ENCODE assay signal across 22 cellular contexts in genomic region chr12:107025691-107026090, GRCh38. TPM values are rescaled to one million over a fixed set of nuclear protein-coding genes. Genes with fewer than 3 reads are reported as not detected.
DNase-seq lines count a peak whose midpoint lies in the region; ATAC-seq and TF ChIP-seq lines count a peak whose summit lies in the region.
"Had no signal": no experiment of that assay in that cellular context is flagged by ENCODE, and none has a peak within 500 bp of the region (broad histone marks: within the 10 kb centered on the region; RNA-seq: fewer than 3 reads in every experiment).

No MANE protein-coding gene starts in this region.

- H4K20me1 ChIP-seq in PC-3 (ENCODE audit: low read length), result no peaks in the 10 kb centered on the region; the same call in 1 of the 2 replicates

- H3K27ac ChIP-seq in CD4-positive, alpha-beta memory T cell (ENCODE audit: low read depth, low read length), result peak overlapping the region; percentile 40
- H3K27ac ChIP-seq in PC-3 (ENCODE audit: low read length) (no peak overlapping the region), trophoblast cell (ENCODE audit: low read depth, low read length) (no peak overlapping the region)

- H2BK5ac ChIP-seq in trophoblast cell (ENCODE audit: low read depth, low read length, poor library complexity), result no peak overlapping the region

- no peak overlapping the region for H3K18ac ChIP-seq in trophoblast cell (ENCODE audit: low read length)

- H3K9me3 Mint-ChIP-seq in CD4-positive, alpha-beta memory T cell, result no peaks in the 10 kb centered on the region
- H3K9me3 Mint-ChIP-seq in effector memory CD8-positive, alpha-beta T cell, result no peaks in the 10 kb centered on the region
- no peaks in the 10 kb centered on the region for H3K9me3 Mint-ChIP-seq in activated T-helper 1 cell treated with anti-CD3 and anti-CD28 coated beads, Interleukin-12 subunit alpha, Interleukin-12 subunit beta, Interleukin-2, Interleukin-4 antibody, amounts not matched to agents 30 ng/mL and 10 ng/mL and 1 ng/mL, durations not matched to agents 14 hours and 24 hours and 36 hours
- H3K9me3 Mint-ChIP-seq: activated naive CD8-positive, alpha-beta T cell treated with anti-CD3 and anti-CD28 coated beads, Interleukin-2, amount 10 ng/mL, durations not matched to agents 7 days and 5 days had no signal

- H3K9me3 ChIP-seq in CD4-positive, alpha-beta memory T cell (ENCODE audit: control insufficient read depth in 1 of 2, low read length in 2 of 2), result no peaks in the 10 kb centered on the region
- H3K9me3 ChIP-seq in PC-3 (ENCODE audit: low read length) (no peaks in the 10 kb centered on the region), trophoblast cell (ENCODE audit: insufficient read depth, low read depth, low read length) (no peaks in the 10 kb centered on the region)
- H3K9me3 ChIP-seq: BE2C had no signal

- ATAC-seq in PC-3, result no peak
- ATAC-seq in effector memory CD8-positive, alpha-beta T cell (replicated peaks), result no peak
- no peak for ATAC-seq in GM19328 (IDR thresholded peaks at IDR 0.05; ENCODE audit: unreplicated experiment)
- no peak for ATAC-seq in HG03520 (IDR thresholded peaks at IDR 0.05; ENCODE audit: unreplicated experiment)

- H3K4me3 Mint-ChIP-seq in CD4-positive, alpha-beta memory T cell, result no peak overlapping the region
- no peak overlapping the region for H3K4me3 Mint-ChIP-seq in effector memory CD8-positive, alpha-beta T cell
- H3K4me3 Mint-ChIP-seq in activated T-helper 1 cell treated with anti-CD3 and anti-CD28 coated beads, Interleukin-12 subunit alpha, Interleukin-12 subunit beta, Interleukin-2, Interleukin-4 antibody, amounts not matched to agents 30 ng/mL and 10 ng/mL and 1 ng/mL, durations not matched to agents 14 hours and 24 hours and 36 hours, result no peak overlapping the region
- H3K4me3 Mint-ChIP-seq: activated B cell treated with CpG ODN at 0.5 μM for 24 hours; activated naive CD8-positive, alpha-beta T cell treated with anti-CD3 and anti-CD28 coated beads, Interleukin-2, amount 10 ng/mL, durations not matched to agents 7 days and 5 days had no signal

- H3K4me3 ChIP-seq in CD4-positive, alpha-beta memory T cell (ENCODE audit: low read length in 2 of 2), result no peak overlapping the region
- H3K4me3 ChIP-seq in PC-3 (ENCODE audit: low read length) (no peak overlapping the region), trophoblast cell (ENCODE audit: low read depth, low read length) (no peak overlapping the region)

- H3K27me3 ChIP-seq in CD4-positive, alpha-beta memory T cell (ENCODE audit: insufficient read depth, low read length), result no peaks in the 10 kb centered on the region
- H3K27me3 ChIP-seq in PC-3 (ENCODE audit: low read length) (no peaks in the 10 kb centered on the region), trophoblast cell (ENCODE audit: insufficient read depth, low read length) (no peaks in the 10 kb centered on the region)
- H3K27me3 ChIP-seq: BE2C had no signal

- BruUV-seq in PC-3 (replicated peaks; lab: Mats Ljungman, UMichigan), result no TSS peak

- no peak overlapping the region for H2BK120ac ChIP-seq in trophoblast cell (ENCODE audit: insufficient read depth, low read length, poor library complexity)

- H3K27ac Mint-ChIP-seq in CD4-positive, alpha-beta memory T cell, result peak overlapping the region; percentile 78 to 95 (median 87)
- peak overlapping the region; percentile 94 to 98 for H3K27ac Mint-ChIP-seq in effector memory CD8-positive, alpha-beta T cell
- H3K27ac Mint-ChIP-seq in activated T-helper 1 cell treated with anti-CD3 and anti-CD28 coated beads, Interleukin-12 subunit alpha, Interleukin-12 subunit beta, Interleukin-2, Interleukin-4 antibody, amounts not matched to agents 30 ng/mL and 10 ng/mL and 1 ng/mL, durations not matched to agents 14 hours and 24 hours and 36 hours, result no peak overlapping the region
- H3K27ac Mint-ChIP-seq: activated B cell treated with CpG ODN at 0.5 μM for 24 hours; activated naive CD8-positive, alpha-beta T cell treated with anti-CD3 and anti-CD28 coated beads, Interleukin-2, amount 10 ng/mL, durations not matched to agents 7 days and 5 days had no signal

- intact Hi-C loops in CD4-positive, alpha-beta memory T cell (cut with micrococcal nuclease), result loop anchor here (5.0 kb wide), 1 partner anchor 68 kb away; the partner anchor contains the start of gene TMEM263
- intact Hi-C loops in PC-3 (cut with micrococcal nuclease), result no loop called here
- intact Hi-C loops in activated T-helper 1 cell treated with anti-CD3 and anti-CD28 coated beads, Interleukin-12 subunit alpha, Interleukin-12 subunit beta, Interleukin-2, Interleukin-4 antibody, amounts not matched to agents 30 ng/mL and 10 ng/mL and 1 ng/mL, durations not matched to agents 14 hours and 24 hours and 36 hours (cut with micrococcal nuclease), result loop anchor here (2.0 kb wide), 1 partner anchor 39 kb away; the partner anchor contains the start of gene MTERF2

- H3K9ac ChIP-seq in PC-3 (ENCODE audit: low read length) (no peak overlapping the region), trophoblast cell (ENCODE audit: low read length) (no peak overlapping the region)

- no peak overlapping the region for H3K4ac ChIP-seq in trophoblast cell (ENCODE audit: low read depth, low read length)

- no peak overlapping the region for H3K23ac ChIP-seq in trophoblast cell (ENCODE audit: low read length)

- no peaks in the 10 kb centered on the region for H3K36me3 ChIP-seq in CD4-positive, alpha-beta memory T cell (ENCODE audit: insufficient read depth, low read length)
- H3K36me3 ChIP-seq in PC-3 (ENCODE audit: low read depth, low read length) (peaks cover 3% of the 10 kb centered on the region; the same call in 1 of the 2 replicates), trophoblast cell (ENCODE audit: control insufficient read depth in 1 of 2, insufficient read depth in 2 of 2, low read length in 2 of 2) (no peaks in the 10 kb centered on the region)
- H3K36me3 ChIP-seq: BE2C had no signal

- CTCF ChIA-PET in CD4-positive, alpha-beta memory T cell (lab: Charles Lee; ENCODE audit: partially characterized antibody), result no interaction called here
- CTCF ChIA-PET in PC-3 (lab: Charles Lee), result no interaction called here

- peaks cover 41% of the 10 kb centered on the region for H3K79me2 ChIP-seq in PC-3 (ENCODE audit: low read length)
- no peaks in the 10 kb centered on the region for H3K79me2 ChIP-seq in trophoblast cell (ENCODE audit: control insufficient read depth, insufficient read depth, low read length, poor library complexity)

- H3K79me1 ChIP-seq in trophoblast cell (ENCODE audit: low read length), result no peaks in the 10 kb centered on the region

- no peaks in the 10 kb centered on the region for H3K9me2 ChIP-seq in PC-3 (replicated peaks; ENCODE audit: low read length)

- H2BK12ac ChIP-seq in trophoblast cell (ENCODE audit: low read length), result no peak overlapping the region

- POLR2A ChIA-PET in CD4-positive, alpha-beta memory T cell (lab: Charles Lee; ENCODE audit: partially characterized antibody), result no interaction called here
- POLR2A ChIA-PET in PC-3 (lab: Charles Lee; ENCODE audit: unreplicated experiment), result no interaction called here

- H4K8ac ChIP-seq in trophoblast cell (ENCODE audit: low read depth, low read length), result no peak overlapping the region

- WGBS in trophoblast cell (ENCODE audit: extremely low coverage, insufficient coverage, insufficient read length), result no CpG with 5 or more reads among the region's 1 CpG

- TF ChIP-seq CTCF in PC-3 (conservative IDR thresholded peaks at IDR 0.05; ENCODE audit: low read depth, low read length), result no peak

- no peak overlapping the region for H2AK5ac ChIP-seq in trophoblast cell (ENCODE audit: low read length)

- no peak overlapping the region for H4K91ac ChIP-seq in trophoblast cell (ENCODE audit: low read depth, low read length)

- peaks cover 3 to 5% of the 10 kb centered on the region in 2 donors for H3K36me3 Mint-ChIP-seq in CD4-positive, alpha-beta memory T cell
- H3K36me3 Mint-ChIP-seq in effector memory CD8-positive, alpha-beta T cell (ENCODE audit: insufficient read depth), result peaks cover 27% of the 10 kb centered on the region
- peaks cover under 1% of the 10 kb centered on the region for H3K36me3 Mint-ChIP-seq in activated T-helper 1 cell treated with anti-CD3 and anti-CD28 coated beads, Interleukin-12 subunit alpha, Interleukin-12 subunit beta, Interleukin-2, Interleukin-4 antibody, amounts not matched to agents 30 ng/mL and 10 ng/mL and 1 ng/mL, durations not matched to agents 14 hours and 24 hours and 36 hours (ENCODE audit: low read depth)

- H3F3A ChIP-seq in PC-3 (ENCODE audit: low read length, unreplicated experiment), result no peaks in the 10 kb centered on the region

- H3K27me3 Mint-ChIP-seq in CD4-positive, alpha-beta memory T cell, result no peaks in the 10 kb centered on the region
- H3K27me3 Mint-ChIP-seq in effector memory CD8-positive, alpha-beta T cell, result no peaks in the 10 kb centered on the region
- H3K27me3 Mint-ChIP-seq in activated T-helper 1 cell treated with anti-CD3 and anti-CD28 coated beads, Interleukin-12 subunit alpha, Interleukin-12 subunit beta, Interleukin-2, Interleukin-4 antibody, amounts not matched to agents 30 ng/mL and 10 ng/mL and 1 ng/mL, durations not matched to agents 14 hours and 24 hours and 36 hours (ENCODE audit: insufficient read depth), result no peaks in the 10 kb centered on the region
- H3K27me3 Mint-ChIP-seq: activated B cell treated with CpG ODN at 0.5 μM for 24 hours; activated naive CD8-positive, alpha-beta T cell treated with anti-CD3 and anti-CD28 coated beads, Interleukin-2, amount 10 ng/mL, durations not matched to agents 7 days and 5 days had no signal

- DNase-seq in CD4-positive, alpha-beta memory T cell, result no peak
- DNase-seq in PC-3 (peak; percentile 49), trophoblast cell (peak; percentile 63 to 88)
- DNase-seq in effector memory CD8-positive, alpha-beta T cell, result no peak
- no peak for DNase-seq in activated CD4-positive, alpha-beta T cell treated with anti-CD3 and anti-CD28 coated beads for 1 hour
- DNase-seq in activated T-helper 1 cell treated with anti-CD3 and anti-CD28 coated beads, Interleukin-12 subunit alpha, Interleukin-12 subunit beta, Interleukin-2, Interleukin-4 antibody, amounts not matched to agents 30 ng/mL and 10 ng/mL and 1 ng/mL, durations not matched to agents 14 hours and 24 hours and 36 hours (ENCODE audit: low spot score), result no peak
- DNase-seq: activated B cell treated with CpG ODN at 0.5 μM for 24 hours; activated CD4-positive, alpha-beta T cell treated with anti-CD3 and anti-CD28 coated beads, Interleukin-2, amount 50 U/mL, for 48 hours; activated effector memory CD4-positive, alpha-beta T cell treated with anti-CD3 and anti-CD28 coated beads, Interleukin-2, amount 50 U/mL, for 16 hours; activated naive CD8-positive, alpha-beta T cell treated with anti-CD3 and anti-CD28 coated beads, Interleukin-2, amount 10 ng/mL, durations not matched to agents 7 days and 5 days; BE2C; effector CD8-positive, alpha-beta T cell; HCEC 1CT; Karpas-422; kidney glomerular epithelial cell; NCI-H1048; NCI-H2029 treated with DMSO at 0.1 percent for 48 hours; NCI-H446; SHP77; small intestine had no signal

- H3K4me1 ChIP-seq in CD4-positive, alpha-beta memory T cell (ENCODE audit: insufficient read depth, low read length), result peaks cover 61% of the 10 kb centered on the region
- H3K4me1 ChIP-seq in PC-3 (ENCODE audit: insufficient read depth, low read length) (peaks cover 29% of the 10 kb centered on the region), trophoblast cell (ENCODE audit: control insufficient read depth in 1 of 2, insufficient read depth in 2 of 2, low read length in 2 of 2) (peaks cover 2% of the 10 kb centered on the region in 2 experiments)

- H2AFZ ChIP-seq in PC-3 (ENCODE audit: low read length) (no peak overlapping the region), trophoblast cell (ENCODE audit: insufficient read depth, low read length, poor library complexity) (no peak overlapping the region)

- no peak overlapping the region for H4K12ac ChIP-seq in trophoblast cell (ENCODE audit: low read depth, low read length)

- H3K14ac ChIP-seq in trophoblast cell (ENCODE audit: low read length), result no peak overlapping the region

- peaks cover 37 to 64% (median 53%) of the 10 kb centered on the region in 4 donors for H3K4me1 Mint-ChIP-seq in CD4-positive, alpha-beta memory T cell
- H3K4me1 Mint-ChIP-seq in effector memory CD8-positive, alpha-beta T cell (ENCODE audit: low read depth in 2 of 2), result peaks cover 18 to 21% of the 10 kb centered on the region in 2 donors
- H3K4me1 Mint-ChIP-seq in activated T-helper 1 cell treated with anti-CD3 and anti-CD28 coated beads, Interleukin-12 subunit alpha, Interleukin-12 subunit beta, Interleukin-2, Interleukin-4 antibody, amounts not matched to agents 30 ng/mL and 10 ng/mL and 1 ng/mL, durations not matched to agents 14 hours and 24 hours and 36 hours (ENCODE audit: low read depth), result peaks cover 10% of the 10 kb centered on the region
- H3K4me1 Mint-ChIP-seq: activated B cell treated with CpG ODN at 0.5 μM for 24 hours; activated naive CD8-positive, alpha-beta T cell treated with anti-CD3 and anti-CD28 coated beads, Interleukin-2, amount 10 ng/mL, durations not matched to agents 7 days and 5 days had no signal

- H3K4me2 ChIP-seq in PC-3 (ENCODE audit: low read length) (no peak overlapping the region), trophoblast cell (ENCODE audit: low read length) (no peak overlapping the region)

RNA-seq across cellular contexts. Expression of gene MTERF2, which starts 38.7 kb away (rescaled TPM):
- total RNA-seq in CD4-positive, alpha-beta memory T cell, result 10 to 100 TPM; 12.0 TPM
- 1 to 10 TPM; 5.6 to 8.5 TPM for polyA plus RNA-seq in CD4-positive, alpha-beta memory T cell
- total RNA-seq in PC-3 (2014; rRNA removed), result 10.7 and 14.2 TPM in 2 replicates
- polyA plus RNA-seq in trophoblast cell (2013), result 4.7 and 5.4 TPM in 2 replicates
- total RNA-seq in activated T-helper 1 cell treated with anti-CD3 and anti-CD28 coated beads, Interleukin-12 subunit alpha, Interleukin-12 subunit beta, Interleukin-2, Interleukin-4 antibody, amounts not matched to agents 30 ng/mL and 10 ng/mL and 1 ng/mL, durations not matched to agents 14 hours and 24 hours and 36 hours, result 3.9 and 5.2 TPM in 2 replicates

Comparison
In these comparisons a context has a peak if more than half of its experiments do, and no peak if none do; other contexts are left out.
1. DNase-seq: peak in PC-3 (single experiment) and trophoblast cell (2 of 2); none in CD4-positive, alpha-beta memory T cell (0 of 5), effector memory CD8-positive, alpha-beta T cell (0 of 3), activated CD4-positive, alpha-beta T cell treated with anti-CD3 and anti-CD28 coated beads for 1 hour (single experiment) and activated T-helper 1 cell treated with anti-CD3 and anti-CD28 coated beads, Interleukin-12 subunit alpha, Interleukin-12 subunit beta, Interleukin-2, Interleukin-4 antibody, amounts not matched to agents 30 ng/mL and 10 ng/mL and 1 ng/mL, durations not matched to agents 14 hours and 24 hours and 36 hours (single experiment).